ENCODE assay signal across 8 cellular contexts in genomic region chr3:129305592-129306091, GRCh38. TPM values are rescaled to one million over a fixed set of nuclear protein-coding genes. Genes with fewer than 3 reads are reported as not detected.
DNase-seq lines count a peak whose midpoint lies in the region; ATAC-seq, FAIRE-seq and TF ChIP-seq lines count a peak whose summit lies in the region.

No MANE protein-coding gene starts in this region.

- peak overlapping the region; percentile 52 for H3K27ac Mint-ChIP-seq in activated naive CD8-positive, alpha-beta T cell

- peak; percentile 85 for DNase-seq in GM03348 (ENCODE audit: low spot score)
- DNase-seq in HL-60 (ENCODE audit: low read depth in 1 of 2, low spot score in 1 of 2), result peak; percentile 52 to 88
- DNase-seq in heart left ventricle, result peak; percentile 79 to 89 (median 86)
- DNase-seq in pancreas, result peak; percentile 81 to 89 (median 85)
- no peak for DNase-seq in activated effector memory CD4-positive, alpha-beta T cell treated with Interleukin-2 at 50 U/mL for 16 hours
- DNase-seq in DMS114 treated with DMSO at 0.1 percent for 48 hours (lab: John Stamatoyannopoulos, UW; ENCODE audit: unreplicated experiment), result no peak

- peaks cover 0 to 42% (median 35%) of the 10 kb centered on the region in 9 donors for H3K36me3 ChIP-seq in heart left ventricle
- H3K36me3 ChIP-seq in pancreas, result peaks cover 0 to 13% (median 0%) of the 10 kb centered on the region in 3 donors

- peak in 1 of 2 donors; percentile 38 for TF ChIP-seq POLR2A in heart left ventricle (IDR thresholded peaks at IDR 0.05)

- intact Hi-C loops in heart left ventricle (cut with DNase I) (no loop called here), pancreas (cut with DNase I) (no loop called here)

- no peaks in the 10 kb centered on the region for H3K9me3 ChIP-seq in heart left ventricle
- no peaks in the 10 kb centered on the region for H3K9me3 ChIP-seq in pancreas

- peaks cover 0 to 32% (median 20%) of the 10 kb centered on the region in 12 donors for H3K4me1 ChIP-seq in heart left ventricle
- H3K4me1 ChIP-seq in pancreas, result peaks cover 0 to 5% (median 0%) of the 10 kb centered on the region in 3 donors

- no peaks in the 10 kb centered on the region for H3K27me3 Mint-ChIP-seq in activated naive CD8-positive, alpha-beta T cell

- FAIRE-seq in pancreas (lab: Jason Lieb, UNC), result no peak

- WGBS in heart left ventricle, 4 donors, result 42 to 54% (median 45%) methylated on average over 17 to 26 of the region's 26 CpGs
- 24 to 51% methylated on average over 26 of the region's 26 CpGs for WGBS in pancreas, 2 donors

- H3K36me3 Mint-ChIP-seq in activated naive CD8-positive, alpha-beta T cell, result peaks cover 5% of the 10 kb centered on the region

- H3K27ac ChIP-seq in HL-60 (replicated peaks) (peak overlapping the region; percentile 25), heart left ventricle (peak overlapping the region; percentile 44 to 77 (median 65)), pancreas (peak overlapping the region; percentile 39 to 76 (median 61))

- TF ChIP-seq CTCF in HL-60 (IDR thresholded peaks at IDR 0.05; ENCODE audit: insufficient read depth, low read length) (no peak), heart left ventricle (IDR thresholded peaks at IDR 0.05) (no peak), pancreas (IDR thresholded peaks at IDR 0.05) (no peak)

- peak overlapping the region; percentile 14 for H3K4me3 ChIP-seq in HL-60 (replicated peaks; ENCODE audit: insufficient read depth, low read length)
- H3K4me3 ChIP-seq in heart left ventricle, result peak overlapping the region in 10 of 12 donors; percentile 23 to 54 (median 38)
- H3K4me3 ChIP-seq in pancreas, result peak overlapping the region in 2 of 4 donors; percentile 26 to 29

- no peaks in the 10 kb centered on the region for H3K9me3 Mint-ChIP-seq in activated naive CD8-positive, alpha-beta T cell (ENCODE audit: low read depth)

- peak overlapping the region; percentile 9 for H3K4me3 Mint-ChIP-seq in activated naive CD8-positive, alpha-beta T cell

- ATAC-seq in heart left ventricle (peak; percentile 80 to 90 (median 89)), pancreas (peak; percentile 87 to 92 (median 90)), HG03280 (IDR thresholded peaks at IDR 0.05; ENCODE audit: unreplicated experiment) (no peak)

- H3K4me1 Mint-ChIP-seq in activated naive CD8-positive, alpha-beta T cell (ENCODE audit: low read depth), result peaks cover 32% of the 10 kb centered on the region

- H3K27me3 ChIP-seq in HL-60 (ENCODE audit: insufficient read depth, poor library complexity, severe bottlenecking) (no peaks in the 10 kb centered on the region), heart left ventricle (no peaks in the 10 kb centered on the region), pancreas (no peaks in the 10 kb centered on the region)

RNA-seq across cellular contexts. Expression of gene HMCES, which starts 27.0 kb away (rescaled TPM):
- 10 to 100 TPM; 30.0 to 46.3 (median 37.7) TPM for total RNA-seq in heart left ventricle
- 10 to 100 TPM; 30.7 to 46.6 TPM for polyA plus RNA-seq in heart left ventricle
- 10 to 100 TPM in 4 of 6 donors, 1 to 10 TPM in 2; 8.1 to 14.0 (median 10.7) TPM for total RNA-seq in pancreas
- polyA plus RNA-seq in pancreas, result 10 to 100 TPM in 1 of 2 donors, 1 to 10 TPM in 1; 8.0 to 22.5 TPM

RNA-seq across cellular contexts. Expression of gene COPG1, which starts 56.2 kb away (rescaled TPM):
- total RNA-seq in heart left ventricle (100 to 1,000 TPM in 4 of 9 donors, 10 to 100 TPM in 5; 78.6 to 121 (median 93.9) TPM), pancreas (100 to 1,000 TPM in 5 of 6 donors, 10 to 100 TPM in 1; 90.1 to 137 (median 110) TPM)
- polyA plus RNA-seq in heart left ventricle (100 to 1,000 TPM in 1 of 2 donors, 10 to 100 TPM in 1; 82.3 to 115 TPM), pancreas (10 to 100 TPM; 81.4 to 99.7 TPM)

Comparison
In these comparisons a context has a peak if more than half of its experiments do, and no peak if none do; other contexts are left out.
1. DNase-seq: peak in GM03348 (single experiment), HL-60 (2 of 2), heart left ventricle (5 of 5) and pancreas (6 of 6); none in activated effector memory CD4-positive, alpha-beta T cell treated with Interleukin-2 at 50 U/mL for 16 hours (single experiment) and DMS114 treated with DMSO at 0.1 percent for 48 hours (single experiment).
2. Peak in every context shown above with its lines, with median percentiles within 50 percentile points of each other: H3K27ac ChIP-seq.